15 cellular contexts compared by ENCODE assay signal in the genomic region with DNA sequence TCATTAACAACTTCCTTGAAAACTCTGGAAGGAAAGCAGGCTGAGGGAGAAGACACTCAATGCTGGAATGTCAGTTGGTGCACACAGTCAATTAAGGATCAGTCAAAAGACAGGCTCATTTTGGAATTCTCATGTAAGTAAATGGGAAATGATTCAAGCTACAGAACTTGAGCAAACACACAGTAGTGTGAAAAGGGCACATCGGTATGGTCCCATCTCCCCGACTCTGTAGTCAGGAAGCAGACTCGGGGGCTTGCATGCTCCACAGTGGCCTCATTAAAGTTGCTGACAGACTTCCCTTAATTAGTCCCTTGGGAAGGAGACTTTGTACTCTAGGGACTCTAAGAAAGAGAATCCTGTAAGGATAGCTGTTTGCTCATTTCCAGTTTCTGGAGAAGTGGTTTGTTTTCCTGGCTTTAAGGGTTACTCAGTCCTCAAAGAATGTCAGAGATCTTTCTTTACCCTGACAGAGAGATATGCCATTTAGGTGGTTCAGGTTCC.
DNase-seq lines count a peak whose midpoint lies in the region; TF ChIP-seq lines count a peak whose summit lies in the region.
"Had no signal": no experiment of that assay in that cellular context is flagged by ENCODE, and none has a peak within 500 bp of the region (broad histone marks: within the 10 kb centered on the region; RNA-seq: fewer than 3 reads in every experiment).

No MANE protein-coding gene starts in this region.

- H3K4me1 ChIP-seq in ACC112 (ENCODE audit: control insufficient read depth, insufficient read depth, low read length, unreplicated experiment) (peaks cover 23% of the 10 kb centered on the region), adipocyte (ENCODE audit: control insufficient read depth, insufficient read depth, low read length) (peaks cover 18% of the 10 kb centered on the region), iPS-15b (ENCODE audit: control insufficient read depth, insufficient read depth, low read length) (peaks cover 10% of the 10 kb centered on the region), colonic mucosa (no peaks in the 10 kb centered on the region)
- H3K4me1 ChIP-seq: suprapubic skin had no signal

- H3K36me3 ChIP-seq in ACC112 (ENCODE audit: insufficient read depth, low read length) (no peaks in the 10 kb centered on the region), adipocyte (ENCODE audit: control insufficient read depth, insufficient read depth, low read length, severe bottlenecking) (no peaks in the 10 kb centered on the region), iPS-15b (ENCODE audit: control insufficient read depth, insufficient read depth, low read length) (no peaks in the 10 kb centered on the region), colonic mucosa (no peaks in the 10 kb centered on the region)
- H3K36me3 ChIP-seq: esophagus muscularis mucosa, suprapubic skin had no signal

- no peaks in the 10 kb centered on the region for H3K9me3 Mint-ChIP-seq in endothelial cell (ENCODE audit: unreplicated experiment)
- H3K9me3 Mint-ChIP-seq: activated naive CD8-positive, alpha-beta T cell treated with anti-CD3 and anti-CD28 coated beads, Interleukin-2, amount 50 U/mL, for 24 hours had no signal

- peaks cover 20% of the 10 kb centered on the region for H3K4me1 Mint-ChIP-seq in endothelial cell (ENCODE audit: unreplicated experiment)
- H3K4me1 Mint-ChIP-seq: activated naive CD8-positive, alpha-beta T cell treated with anti-CD3 and anti-CD28 coated beads, Interleukin-2, amount 50 U/mL, for 24 hours; naive B cell had no signal

- H3K4me3 ChIP-seq in ACC112 (ENCODE audit: low read depth, low read length): peak overlapping the region; percentile 53
- peak overlapping the region; percentile 35 for H3K4me3 ChIP-seq in adipocyte (ENCODE audit: low read length)
- peak overlapping the region; percentile 4 for H3K4me3 ChIP-seq in iPS-15b (ENCODE audit: low read depth, low read length)
- H3K4me3 ChIP-seq in colonic mucosa: no peak overlapping the region
- H3K4me3 ChIP-seq: esophagus muscularis mucosa, suprapubic skin had no signal

- no peaks in the 10 kb centered on the region for H3K27me3 ChIP-seq in ACC112 (ENCODE audit: insufficient read depth, low read length)
- H3K27me3 ChIP-seq in adipocyte (replicated peaks; ENCODE audit: control insufficient read depth, insufficient read depth, low read length): no peaks in the 10 kb centered on the region
- no peaks in the 10 kb centered on the region for H3K27me3 ChIP-seq in iPS-15b (ENCODE audit: control insufficient read depth, insufficient read depth, low read length)
- no peaks in the 10 kb centered on the region for H3K27me3 ChIP-seq in colonic mucosa
- H3K27me3 ChIP-seq: esophagus muscularis mucosa, suprapubic skin had no signal

- peak; percentile 70 for DNase-seq in HS-5 (ENCODE audit: low read depth)
- DNase-seq in adipocyte (ENCODE audit: low read depth): peak; percentile 47
- no peak for DNase-seq in NCI-H774 (lab: John Stamatoyannopoulos, UW)
- DNase-seq in endothelial cell (ENCODE audit: low spot score): no peak
- no peak for DNase-seq in DMS153 (lab: John Stamatoyannopoulos, UW)
- no peak for DNase-seq in colonic mucosa
- DNase-seq: activated CD4-positive, alpha-beta T cell treated with anti-CD3 and anti-CD28 coated beads, Interleukin-2, amount 50 U/mL, for 48 hours; activated naive CD8-positive, alpha-beta T cell treated with anti-CD3 and anti-CD28 coated beads, Interleukin-2, amount 50 U/mL, for 24 hours; naive B cell; NCI-H1092 treated with DMSO at 0.1 percent for 48 hours had no signal

- H3K27ac ChIP-seq in ACC112 (ENCODE audit: low read depth, low read length) (peak overlapping the region; percentile 50), colonic mucosa (no peak overlapping the region)
- H3K27ac ChIP-seq: C4-2B, esophagus muscularis mucosa, suprapubic skin had no signal

- no peak overlapping the region for H3K9ac ChIP-seq in adipocyte (ENCODE audit: low read length)
- peak overlapping the region; percentile 30 for H3K9ac ChIP-seq in iPS-15b (ENCODE audit: low read depth, low read length)
- no peak overlapping the region for H3K9ac ChIP-seq in colonic mucosa (ENCODE audit: low read depth in 2 of 2, low read length in 2 of 2)

- H3K79me2 ChIP-seq in ACC112 (ENCODE audit: control insufficient read depth, insufficient read depth, low read length, unreplicated experiment): no peaks in the 10 kb centered on the region

- H2AFZ ChIP-seq in ACC112 (ENCODE audit: low read length, unreplicated experiment): no peak overlapping the region

- intact Hi-C loops in colonic mucosa (cut with DNase I): no loop called here

- H3K4me3 Mint-ChIP-seq in endothelial cell (ENCODE audit: unreplicated experiment): no peak overlapping the region
- H3K4me3 Mint-ChIP-seq: activated naive CD8-positive, alpha-beta T cell treated with anti-CD3 and anti-CD28 coated beads, Interleukin-2, amount 50 U/mL, for 24 hours; naive B cell had no signal

- no peaks in the 10 kb centered on the region for H3K36me3 Mint-ChIP-seq in endothelial cell (ENCODE audit: low read depth, unreplicated experiment)
- H3K36me3 Mint-ChIP-seq: naive B cell had no signal

- H3K27ac Mint-ChIP-seq in endothelial cell (ENCODE audit: unreplicated experiment): no peak overlapping the region
- H3K27ac Mint-ChIP-seq: activated naive CD8-positive, alpha-beta T cell treated with anti-CD3 and anti-CD28 coated beads, Interleukin-2, amount 50 U/mL, for 24 hours; naive B cell had no signal

- H3K27me3 Mint-ChIP-seq in endothelial cell (ENCODE audit: unreplicated experiment): peaks cover 3% of the 10 kb centered on the region
- H3K27me3 Mint-ChIP-seq: activated naive CD8-positive, alpha-beta T cell treated with anti-CD3 and anti-CD28 coated beads, Interleukin-2, amount 50 U/mL, for 24 hours had no signal

- no peaks in the 10 kb centered on the region for H3K9me3 ChIP-seq in adipocyte (ENCODE audit: control insufficient read depth, low read length)
- no peaks in the 10 kb centered on the region for H3K9me3 ChIP-seq in iPS-15b (ENCODE audit: control insufficient read depth, insufficient read depth, low read length)
- H3K9me3 ChIP-seq in colonic mucosa: no peaks in the 10 kb centered on the region
- H3K9me3 ChIP-seq: esophagus muscularis mucosa, suprapubic skin had no signal

- TF ChIP-seq CTCF in endothelial cell (IDR thresholded peaks at IDR 0.05; ENCODE audit: unreplicated experiment) (no peak), colonic mucosa (IDR thresholded peaks at IDR 0.05) (no peak)

Comparison
In these comparisons a context has a peak if more than half of its experiments do, and no peak if none do; other contexts are left out.
1. DNase-seq: peak in HS-5 (single experiment) and adipocyte (single experiment); none in NCI-H774 (single experiment), endothelial cell (single experiment), DMS153 (single experiment) and colonic mucosa (single experiment).